18 cellular contexts compared by ENCODE assay signal in the genomic region with DNA sequence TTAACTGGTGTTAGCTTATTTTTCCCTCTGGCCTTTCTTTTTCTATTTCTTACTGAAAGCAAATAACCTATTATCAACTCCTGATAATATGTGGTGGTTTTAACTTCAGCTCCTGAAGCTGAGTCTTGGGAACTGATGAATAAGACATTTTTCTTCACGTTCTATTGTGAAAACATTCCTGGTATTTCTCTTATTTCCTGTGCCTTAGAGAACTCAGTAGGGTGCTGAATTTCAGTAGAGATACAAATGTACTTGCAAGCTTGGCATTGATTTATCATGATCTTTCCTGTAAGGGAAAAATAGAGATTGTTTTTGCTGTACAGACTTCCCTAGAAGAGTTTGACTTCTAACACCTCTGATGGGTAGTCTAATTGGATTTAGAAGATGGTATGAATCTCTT. TPM values are rescaled to one million over a fixed set of nuclear protein-coding genes. Genes with fewer than 3 reads are reported as not detected.
"Had no signal": no experiment of that assay in that cellular context is flagged by ENCODE, and none has a peak within 500 bp of the region (broad histone marks: within the 10 kb centered on the region; RNA-seq: fewer than 3 reads in every experiment).

No MANE protein-coding gene starts in this region.

- H3K4me3 ChIP-seq: ascending aorta, coronary artery, lower lobe of right lung, neural progenitor cell, thoracic aorta had no signal

- H3K4me2 ChIP-seq: neural progenitor cell had no signal

- H3K27me3 ChIP-seq: ascending aorta, foreskin keratinocyte, neural progenitor cell had no signal

- H3K9me3 Mint-ChIP-seq: activated naive CD8-positive, alpha-beta T cell treated with anti-CD3 and anti-CD28 coated beads, Interleukin-2, amount 50 U/mL, for 24 hours; neural progenitor cell had no signal

- FAIRE-seq: endothelial cell of umbilical vein had no signal

- DNase-seq: activated naive CD4-positive, alpha-beta T cell treated with Interleukin-2 at 50 U/mL for 16 hours; activated naive CD8-positive, alpha-beta T cell treated with anti-CD3 and anti-CD28 coated beads, Interleukin-2, amount 50 U/mL, for 24 hours; central memory CD4-positive, alpha-beta T cell; glutamatergic neuron; left colon; lower lobe of right lung; stimulated activated CD4-positive, alpha-beta T cell treated with anti-CD3 and anti-CD28 coated beads, Interleukin-12 subunit alpha, Interleukin-12 subunit beta, amount 100 ng/mL, for 4 hours; stimulated activated CD4-positive, alpha-beta T cell treated with anti-CD3 and anti-CD28 coated beads, Interleukin-2, amount 100 ng/mL, for 24 hours had no signal

- H3K27me3 Mint-ChIP-seq: activated naive CD8-positive, alpha-beta T cell treated with anti-CD3 and anti-CD28 coated beads, Interleukin-2, amount 50 U/mL, for 24 hours; activated T-helper 17 cell treated with anti-CD3 and anti-CD28 coated beads, Interleukin-2, amount 50 U/mL, for 72 hours had no signal

- H3K9ac ChIP-seq: neural progenitor cell, parathyroid adenoma had no signal

- ATAC-seq: activated CD4-positive, CD25-positive, alpha-beta regulatory T cell treated with anti-CD3 and anti-CD28 coated beads, Interleukin-2, amount 50 U/mL, for 24 hours; activated naive CD8-positive, alpha-beta T cell treated with anti-CD3 and anti-CD28 coated beads, Interleukin-2, amount 50 U/mL, for 24 hours; activated T-helper 17 cell treated with anti-CD3 and anti-CD28 coated beads, Interleukin-2, amount 50 U/mL, for 72 hours; foreskin keratinocyte; left colon; lower lobe of right lung had no signal

- H3K4me1 ChIP-seq: ascending aorta, foreskin keratinocyte, lower lobe of right lung, neural progenitor cell, parathyroid adenoma had no signal

- H3K36me3 ChIP-seq: ascending aorta, lower lobe of right lung, neural progenitor cell, thoracic aorta had no signal

- H3K9me3 ChIP-seq: ascending aorta, lower lobe of right lung, thoracic aorta had no signal

- H3K4me1 Mint-ChIP-seq: activated naive CD8-positive, alpha-beta T cell treated with anti-CD3 and anti-CD28 coated beads, Interleukin-2, amount 50 U/mL, for 24 hours; activated T-helper 17 cell treated with anti-CD3 and anti-CD28 coated beads, Interleukin-2, amount 50 U/mL, for 72 hours had no signal

- H3K79me2 ChIP-seq: parathyroid adenoma had no signal

- H3K4me3 Mint-ChIP-seq: activated naive CD8-positive, alpha-beta T cell treated with anti-CD3 and anti-CD28 coated beads, Interleukin-2, amount 50 U/mL, for 24 hours; activated T-helper 17 cell treated with anti-CD3 and anti-CD28 coated beads, Interleukin-2, amount 50 U/mL, for 72 hours; neural progenitor cell had no signal

- H2AFZ ChIP-seq: neural progenitor cell, parathyroid adenoma had no signal

- H3K27ac ChIP-seq: ascending aorta, coronary artery, foreskin keratinocyte, lower lobe of right lung, neural progenitor cell, parathyroid adenoma, thoracic aorta had no signal

- H3K36me3 Mint-ChIP-seq: neural progenitor cell had no signal

- H3K27ac Mint-ChIP-seq: activated naive CD8-positive, alpha-beta T cell treated with anti-CD3 and anti-CD28 coated beads, Interleukin-2, amount 50 U/mL, for 24 hours; activated T-helper 17 cell treated with anti-CD3 and anti-CD28 coated beads, Interleukin-2, amount 50 U/mL, for 72 hours had no signal

RNA-seq across cellular contexts. Expression of gene DCC, which starts 52.8 kb away (rescaled TPM):
- total RNA-seq: activated CD8-positive, alpha-beta memory T cell treated with anti-CD3 and anti-CD28 coated beads for 36 hours; activated T-helper 17 cell treated with anti-CD3 and anti-CD28 coated beads, Interleukin-2, amount 50 U/mL, for 72 hours; ascending aorta; endothelial cell of umbilical vein; foreskin keratinocyte; thoracic aorta had no signal
- polyA plus RNA-seq: endothelial cell of umbilical vein, foreskin keratinocyte had no signal
